ENCODE assay signal across 25 cellular contexts in the genomic region with DNA sequence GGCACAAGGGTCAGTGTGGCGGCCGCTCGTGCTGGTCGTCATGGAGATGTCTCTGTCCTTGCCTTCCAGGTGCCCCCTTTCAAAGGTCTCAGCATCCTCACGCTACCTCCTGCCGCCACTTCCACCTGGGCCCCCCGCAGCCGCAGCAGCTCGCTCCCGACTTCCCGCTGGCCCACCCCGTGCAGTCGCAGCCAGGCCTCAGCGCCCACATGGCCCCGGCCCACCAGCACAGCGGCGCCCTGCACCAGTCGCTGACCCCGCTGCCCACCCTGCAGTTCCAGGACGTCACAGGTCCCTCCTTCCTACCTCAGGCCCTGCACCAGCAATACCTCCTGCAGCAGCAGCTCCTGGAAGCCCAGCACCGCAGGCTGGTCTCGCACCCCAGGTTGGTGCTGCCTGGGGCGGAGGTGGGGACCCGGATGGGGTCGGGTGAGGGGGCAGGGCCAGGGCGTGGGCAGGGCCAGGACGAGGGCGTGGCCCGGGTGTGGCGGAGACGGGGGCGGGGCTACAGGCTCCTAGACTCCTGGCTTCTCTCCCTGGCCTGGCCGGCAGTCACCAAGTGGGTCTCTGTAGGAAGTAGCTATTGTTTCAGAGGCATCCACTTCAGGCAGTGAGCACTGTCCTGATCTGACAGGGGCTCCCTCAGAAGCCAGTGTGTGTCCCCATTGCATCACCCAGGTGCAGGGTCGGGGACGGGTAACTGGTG.
DNase-seq lines count a peak whose midpoint lies in the region; ATAC-seq and TF ChIP-seq lines count a peak whose summit lies in the region.
"Had no signal": no experiment of that assay in that cellular context is flagged by ENCODE, and none has a peak within 500 bp of the region (broad histone marks: within the 10 kb centered on the region; RNA-seq: fewer than 3 reads in every experiment).

No MANE protein-coding gene starts in this region.

- H3K4me3 Mint-ChIP-seq in neural progenitor cell: no peak overlapping the region
- H3K4me3 Mint-ChIP-seq: activated T-cell treated with anti-CD3 and anti-CD28 coated beads, Interleukin-2, amount 50 U/mL, for 24 hours; B cell had no signal

- peaks cover 10% of the 10 kb centered on the region for H3K36me3 Mint-ChIP-seq in neural progenitor cell

- H3K4me1 Mint-ChIP-seq in neural progenitor cell: peaks cover 29% of the 10 kb centered on the region
- H3K4me1 Mint-ChIP-seq: B cell had no signal

- no peaks in the 10 kb centered on the region for H3K27me3 ChIP-seq in iPS-15b (ENCODE audit: control insufficient read depth, insufficient read depth, low read length)
- no peaks in the 10 kb centered on the region for H3K27me3 ChIP-seq in neural progenitor cell
- H3K27me3 ChIP-seq in thyroid gland: no peaks in the 10 kb centered on the region
- H3K27me3 ChIP-seq: hepatocyte, MG63, SJSA1 had no signal

- H2AFZ ChIP-seq in neural progenitor cell (replicated peaks): no peak overlapping the region
- H2AFZ ChIP-seq: hepatocyte had no signal

- DNase-seq in RWPE1 (ENCODE audit: low spot score): no peak
- DNase-seq in neural progenitor cell (ENCODE audit: low spot score): peak; percentile 65
- no peak for DNase-seq in NCI-H1417 treated with DMSO at 0.1 percent for 48 hours (lab: John Stamatoyannopoulos, UW)
- DNase-seq in thyroid gland: no peak
- DNase-seq in hepatic stellate cell (ENCODE audit: low spot score): no peak
- DNase-seq: activated CD4-positive, alpha-beta T cell treated with anti-CD3 and anti-CD28 coated beads for 1 hour; activated CD8-positive, alpha-beta memory T cell treated with anti-CD3 and anti-CD28 coated beads for 24 hours; activated gamma-delta T cell treated with Interleukin-2 at 50 U/mL for 16 hours; activated T-cell treated with anti-CD3 and anti-CD28 coated beads, Interleukin-2, amount 50 U/mL, for 24 hours; amniotic stem cell; effector CD8-positive, alpha-beta T cell; foreskin melanocyte; MG63; NCI-H1436; NCI-H510A; NK-92 treated with Interleukin-12 subunit alpha and Interleukin-12 subunit beta, amount 100 ng/mL, for 24 hours; nucleus accumbens; T-helper 1 cell had no signal

- CTCF ChIA-PET in RWPE1 (lab: Yijun Ruan, JAX): interaction anchor here (0.6 kb wide), 1 partner anchor 704 kb away, joined by 3 read pairs; no protein-coding TSS in a partner anchor

- ATAC-seq in GM18858 (IDR thresholded peaks at IDR 0.05; ENCODE audit: unreplicated experiment): no peak
- ATAC-seq: Panc1 had no signal

- H3K9ac ChIP-seq in ES-I3 (ENCODE audit: low read depth, low read length): peak overlapping the region; percentile 66; the same call in 1 of the 2 replicates
- no peak overlapping the region for H3K9ac ChIP-seq in iPS-15b (ENCODE audit: low read depth, low read length)
- no peak overlapping the region for H3K9ac ChIP-seq in neural progenitor cell

- H3K9me3 Mint-ChIP-seq in neural progenitor cell: no peaks in the 10 kb centered on the region
- H3K9me3 Mint-ChIP-seq: activated T-cell treated with anti-CD3 and anti-CD28 coated beads, Interleukin-2, amount 50 U/mL, for 24 hours had no signal

- 80 to 90% methylated on average over 22 to 23 of the region's 35 CpGs for WGBS in thyroid gland, 2 donors

- peak overlapping the region; percentile 69 for H3K4me3 ChIP-seq in iPS-15b (ENCODE audit: low read depth, low read length)
- H3K4me3 ChIP-seq in neural progenitor cell: no peak overlapping the region
- no peak overlapping the region for H3K4me3 ChIP-seq in thyroid gland (replicated peaks in 1 of 3)
- H3K4me3 ChIP-seq: hepatocyte, MG63, SJSA1 had no signal

- H3K27ac Mint-ChIP-seq in neural progenitor cell: no peak overlapping the region
- H3K27ac Mint-ChIP-seq: activated T-cell treated with anti-CD3 and anti-CD28 coated beads, Interleukin-2, amount 50 U/mL, for 24 hours; B cell had no signal

- no peaks in the 10 kb centered on the region for H3K9me3 ChIP-seq in ES-I3 (ENCODE audit: control insufficient read depth, insufficient read depth, low read length)
- no peaks in the 10 kb centered on the region for H3K9me3 ChIP-seq in iPS-15b (ENCODE audit: control insufficient read depth, insufficient read depth, low read length)
- H3K9me3 ChIP-seq in neural progenitor cell (ENCODE audit: low read depth): no peaks in the 10 kb centered on the region
- no peaks in the 10 kb centered on the region for H3K9me3 ChIP-seq in thyroid gland
- H3K9me3 ChIP-seq: MG63, SJSA1 had no signal

- no peaks in the 10 kb centered on the region for H3K79me2 ChIP-seq in neural progenitor cell (ENCODE audit: low read depth)
- H3K79me2 ChIP-seq: hepatocyte had no signal

- peak overlapping the region; percentile 31 for H3K4me2 ChIP-seq in neural progenitor cell
- H3K4me2 ChIP-seq: hepatocyte had no signal

- H4K20me1 ChIP-seq in neural progenitor cell (ENCODE audit: low read depth): peaks cover 34% of the 10 kb centered on the region

- no peak for TF ChIP-seq CTCF in RWPE1 (conservative IDR thresholded peaks at IDR 0.05; ENCODE audit: low read depth)
- no peak for TF ChIP-seq CTCF in neural progenitor cell (IDR thresholded peaks at IDR 0.05)
- no peak for TF ChIP-seq CTCF in thyroid gland (IDR thresholded peaks at IDR 0.05)

- no peaks in the 10 kb centered on the region for H3K36me3 ChIP-seq in ES-I3 (ENCODE audit: insufficient read depth, low read length)
- H3K36me3 ChIP-seq in iPS-15b (ENCODE audit: control insufficient read depth, insufficient read depth, low read length): no peaks in the 10 kb centered on the region
- H3K36me3 ChIP-seq in neural progenitor cell: no peaks in the 10 kb centered on the region
- H3K36me3 ChIP-seq in thyroid gland: no peaks in the 10 kb centered on the region
- H3K36me3 ChIP-seq: MG63, SJSA1 had no signal

- H3F3A ChIP-seq in neural progenitor cell (ENCODE audit: low read depth): peaks cover 21% of the 10 kb centered on the region

- TF ChIP-seq POLR2A in thyroid gland (IDR thresholded peaks at IDR 0.05): no peak

- POLR2A ChIA-PET in RWPE1 (lab: Yijun Ruan, JAX; ENCODE audit: low non-redundant PET): no interaction called here

- H3K27me3 Mint-ChIP-seq in neural progenitor cell (ENCODE audit: insufficient read depth, low read depth): peaks cover 3% of the 10 kb centered on the region

- intact Hi-C loops in thyroid gland (cut with DNase I): no loop called here

- H3K27ac ChIP-seq in RWPE1 (peak overlapping the region; percentile 27), neural progenitor cell (no peak overlapping the region), thyroid gland (no peak overlapping the region)
- H3K27ac ChIP-seq: hepatocyte, SJSA1 had no signal

- H3K4me1 ChIP-seq in ES-I3 (ENCODE audit: insufficient read depth, low read length): peaks cover 17% of the 10 kb centered on the region
- H3K4me1 ChIP-seq in iPS-15b (ENCODE audit: control insufficient read depth, insufficient read depth, low read length): peaks cover 14% of the 10 kb centered on the region
- H3K4me1 ChIP-seq in neural progenitor cell: peaks cover 32% of the 10 kb centered on the region
- no peaks in the 10 kb centered on the region for H3K4me1 ChIP-seq in thyroid gland
